ENCODE assay signal across 1 cellular context in the genomic region with DNA sequence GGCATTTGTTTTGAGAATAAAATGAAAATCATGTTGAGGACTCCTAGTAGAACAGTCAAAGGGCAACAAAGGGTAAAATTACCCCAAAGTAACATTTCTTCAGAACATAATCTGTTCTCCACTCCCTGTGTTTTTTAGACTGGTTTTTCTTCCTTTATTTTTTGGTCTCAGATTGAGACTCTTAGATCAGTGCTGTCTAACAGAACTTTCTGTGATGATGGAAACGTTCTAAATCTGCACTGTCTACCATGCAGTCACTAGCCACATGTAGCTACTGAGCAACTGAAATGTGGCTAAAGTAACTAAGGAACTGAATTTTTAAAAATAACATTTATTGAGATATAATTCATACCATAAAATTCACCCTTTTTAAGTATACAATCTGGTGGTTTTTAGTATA.
TF ChIP-seq lines count a peak whose summit lies in the region.

No MANE protein-coding gene starts in this region.

TF ChIP-seq in GM12878, 131 proteins besides CTCF, POLR2A, EP300 and RAD21:
- TF ChIP-seq PML (IDR thresholded peaks at IDR 0.05; ENCODE audit: low read length) (no peak), FOS (IDR thresholded peaks at IDR 0.05; ENCODE audit: borderline replicate concordance, extremely low read depth, insufficient read length) (no peak), EZH2 (IDR thresholded peaks at IDR 0.05; ENCODE audit: borderline replicate concordance, control insufficient read depth, low read depth, low read length) (no peak), MEF2B (IDR thresholded peaks at IDR 0.05; ENCODE audit: partially characterized antibody, poor library complexity, severe bottlenecking) (no peak), KLF5 (IDR thresholded peaks at IDR 0.05; ENCODE audit: partially characterized antibody) (no peak), MXI1 (IDR thresholded peaks at IDR 0.05; ENCODE audit: low read depth, low read length) (no peak), NBN (IDR thresholded peaks at IDR 0.05) (no peak), PBX3 (IDR thresholded peaks at IDR 0.05; ENCODE audit: insufficient replicate concordance, low read depth, low read length) (no peak), FOXM1 (IDR thresholded peaks at IDR 0.05; ENCODE audit: low read depth, low read length) (no peak), RUNX3 (IDR thresholded peaks at IDR 0.05; ENCODE audit: low read length) (no peak), DPF2 (IDR thresholded peaks at IDR 0.05) (no peak), NFIC (IDR thresholded peaks at IDR 0.05; ENCODE audit: low read depth, low read length) (no peak), RFX5 (IDR thresholded peaks at IDR 0.05; ENCODE audit: low read depth, low read length) (no peak), TAF1 (IDR thresholded peaks at IDR 0.05; ENCODE audit: borderline replicate concordance, low read depth, low read length) (no peak), E2F4 (IDR thresholded peaks at IDR 0.05; ENCODE audit: low read depth, low read length) (no peak), MYB (IDR thresholded peaks at IDR 0.05; ENCODE audit: borderline replicate concordance, low read depth, low read length) (no peak), POLR2AphosphoS2 (IDR thresholded peaks at IDR 0.05; ENCODE audit: low read depth, low read length) (no peak), SMC3 (IDR thresholded peaks at IDR 0.05; ENCODE audit: borderline replicate concordance, low read length) (no peak)
- TF ChIP-seq, protein P1, sequence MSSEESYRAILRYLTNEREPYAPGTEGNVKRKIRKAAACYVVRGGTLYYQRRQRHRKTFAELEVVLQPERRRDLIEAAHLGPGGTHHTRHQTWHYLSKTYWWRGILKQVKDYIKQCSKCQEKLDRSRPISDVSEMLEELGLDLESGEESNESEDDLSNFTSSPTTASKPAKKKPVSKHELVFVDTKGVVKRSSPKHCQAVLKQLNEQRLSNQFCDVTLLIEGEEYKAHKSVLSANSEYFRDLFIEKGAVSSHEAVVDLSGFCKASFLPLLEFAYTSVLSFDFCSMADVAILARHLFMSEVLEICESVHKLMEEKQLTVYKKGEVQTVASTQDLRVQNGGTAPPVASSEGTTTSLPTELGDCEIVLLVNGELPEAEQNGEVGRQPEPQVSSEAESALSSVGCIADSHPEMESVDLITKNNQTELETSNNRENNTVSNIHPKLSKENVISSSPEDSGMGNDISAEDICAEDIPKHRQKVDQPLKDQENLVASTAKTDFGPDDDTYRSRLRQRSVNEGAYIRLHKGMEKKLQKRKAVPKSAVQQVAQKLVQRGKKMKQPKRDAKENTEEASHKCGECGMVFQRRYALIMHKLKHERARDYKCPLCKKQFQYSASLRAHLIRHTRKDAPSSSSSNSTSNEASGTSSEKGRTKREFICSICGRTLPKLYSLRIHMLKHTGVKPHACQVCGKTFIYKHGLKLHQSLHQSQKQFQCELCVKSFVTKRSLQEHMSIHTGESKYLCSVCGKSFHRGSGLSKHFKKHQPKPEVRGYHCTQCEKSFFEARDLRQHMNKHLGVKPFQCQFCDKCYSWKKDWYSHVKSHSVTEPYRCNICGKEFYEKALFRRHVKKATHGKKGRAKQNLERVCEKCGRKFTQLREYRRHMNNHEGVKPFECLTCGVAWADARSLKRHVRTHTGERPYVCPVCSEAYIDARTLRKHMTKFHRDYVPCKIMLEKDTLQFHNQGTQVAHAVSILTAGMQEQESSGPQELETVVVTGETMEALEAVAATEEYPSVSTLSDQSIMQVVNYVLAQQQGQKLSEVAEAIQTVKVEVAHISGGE (CRISPR knock-in tag; IDR thresholded peaks at IDR 0.05), result no peak
